ENCODE assay signal across 9 cellular contexts in genomic region chr3:72185549-72186484, GRCh38.
DNase-seq lines count a peak whose midpoint lies in the region; ATAC-seq lines count a peak whose summit lies in the region.
"Had no signal": no experiment of that assay in that cellular context is flagged by ENCODE, and none has a peak within 500 bp of the region (broad histone marks: within the 10 kb centered on the region; RNA-seq: fewer than 3 reads in every experiment).

No MANE protein-coding gene starts in this region.

- DNase-seq in activated CD4-positive, CD25-positive, alpha-beta regulatory T cell (lab: John Stamatoyannopoulos, UW) = no peak
- DNase-seq in NCI-H226 = peak; percentile 92
- DNase-seq in fibroblast of gingiva (ENCODE audit: low read depth) = peak; percentile 56
- DNase-seq in stimulated activated CD8-positive, alpha-beta memory T cell treated with anti-CD3 and anti-CD28 coated beads, Interleukin-12 subunit alpha, Interleukin-12 subunit beta, amount 100 ng/mL, for 24 hours (ENCODE audit: extremely low read depth) = peak; percentile 5
- no peak for DNase-seq in SHP77 treated with DMSO at 0.1 percent for 48 hours (lab: John Stamatoyannopoulos, UW)
- no peak for DNase-seq in caudate nucleus (lab: John Stamatoyannopoulos, UW)

- H3K27ac ChIP-seq in caudate nucleus (ENCODE audit: low read depth, low read length) = no peak overlapping the region
- H3K27ac ChIP-seq: parathyroid adenoma had no signal

- ATAC-seq in activated CD4-positive, CD25-positive, alpha-beta regulatory T cell treated with anti-CD3 and anti-CD28 coated beads, Interleukin-2, amount 50 U/mL, for 24 hours = peak; percentile 83 to 90
- no peak for ATAC-seq in GM18861 (IDR thresholded peaks at IDR 0.05; ENCODE audit: unreplicated experiment)

Comparison
In these comparisons a context has a peak if more than half of its experiments do, and no peak if none do; other contexts are left out.
1. DNase-seq: peak in NCI-H226 (single experiment), fibroblast of gingiva (single experiment) and stimulated activated CD8-positive, alpha-beta memory T cell treated with anti-CD3 and anti-CD28 coated beads, Interleukin-12 subunit alpha, Interleukin-12 subunit beta, amount 100 ng/mL, for 24 hours (single experiment); none in activated CD4-positive, CD25-positive, alpha-beta regulatory T cell (0 of 4), SHP77 treated with DMSO at 0.1 percent for 48 hours (single experiment) and caudate nucleus (0 of 61).